In the genomic region with DNA sequence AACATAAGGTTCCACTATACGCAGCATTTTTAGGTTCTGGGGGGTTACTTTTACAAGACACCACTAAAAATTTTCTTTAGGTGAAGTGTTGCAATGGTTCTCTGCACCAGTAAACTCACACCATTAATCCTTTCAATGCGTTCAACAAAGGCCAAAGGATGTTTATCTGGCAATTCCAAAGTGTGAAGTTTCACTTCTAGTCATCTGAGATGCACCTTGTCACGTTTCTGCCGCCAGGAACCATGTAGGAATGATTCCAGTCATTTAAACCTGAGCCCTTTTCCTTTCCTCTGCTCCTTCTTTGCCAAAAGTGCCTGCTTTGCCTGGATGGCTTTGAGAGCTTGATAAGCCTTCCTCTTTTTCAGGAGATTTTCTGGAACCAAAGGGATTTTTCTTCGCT, we compare ENCODE assay signal across 35 cellular contexts.
"Had no signal": no experiment of that assay in that cellular context is flagged by ENCODE, and none has a peak within 500 bp of the region (broad histone marks: within the 10 kb centered on the region; RNA-seq: fewer than 3 reads in every experiment).

No MANE protein-coding gene starts in this region.

- H3K9me3 ChIP-seq: MG63 had no signal

- H3K36me3 ChIP-seq: MG63 had no signal

- H3K4me3 ChIP-seq: MG63 had no signal

- H3K27me3 ChIP-seq: MG63 had no signal

- DNase-seq: Karpas-422, Kasumi-1, MG63, MM.1S, MV-4-11, NCI-H1048, NCI-H1092, NCI-H1092 treated with DMSO at 0.1 percent for 48 hours, NCI-H1105, NCI-H1105 treated with DMSO at 0.1 percent for 48 hours, NCI-H1417, NCI-H1417 treated with DMSO at 0.1 percent for 48 hours, NCI-H1436, NCI-H1436 treated with DMSO at 0.1 percent for 48 hours, NCI-H146, NCI-H1694, NCI-H1694 treated with DMSO at 0.1 percent for 48 hours, NCI-H187, NCI-H187 treated with DMSO at 0.1 percent for 48 hours, NCI-H1930, NCI-H2029, NCI-H2029 treated with DMSO at 0.1 percent for 48 hours, NCI-H2081, NCI-H2081 treated with DMSO at 0.1 percent for 48 hours, NCI-H2107, NCI-H2171, NCI-H2171 treated with DMSO at 0.1 percent for 48 hours, NCI-H2227 treated with DMSO at 0.1 percent for 48 hours, NCI-H226, NCI-H345, NCI-H446, NCI-H446 treated with DMSO at 0.1 percent for 48 hours, NCI-H510A, NCI-H510A treated with DMSO at 0.1 percent for 48 hours, NCI-H524 had no signal
